12 cellular contexts compared by ENCODE assay signal in genomic region chr9:127540664-127541041, GRCh38.
DNase-seq lines count a peak whose midpoint lies in the region; ATAC-seq and TF ChIP-seq lines count a peak whose summit lies in the region.
"Had no signal": no experiment of that assay in that cellular context is flagged by ENCODE, and none has a peak within 500 bp of the region (broad histone marks: within the 10 kb centered on the region; RNA-seq: fewer than 3 reads in every experiment).

No MANE protein-coding gene starts in this region.

- TF ChIP-seq CTCF in SK-N-SH (IDR thresholded peaks at IDR 0.05) (peak; percentile 18; the same call in 1 of the 2 replicates), body of pancreas (IDR thresholded peaks at IDR 0.05) (no peak), kidney epithelial cell (IDR thresholded peaks at IDR 0.05; ENCODE audit: insufficient read depth, low read length, poor library complexity, severe bottlenecking) (peak; percentile 11), tibial artery (IDR thresholded peaks at IDR 0.05) (no peak)

- no peak overlapping the region for H3K4me3 ChIP-seq in SK-N-SH (ENCODE audit: low read depth in 2 of 2, low read length in 1 of 2)
- no peak overlapping the region for H3K4me3 ChIP-seq in body of pancreas
- no peak overlapping the region for H3K4me3 ChIP-seq in kidney epithelial cell (ENCODE audit: low read depth, low read length)
- no peak overlapping the region for H3K4me3 ChIP-seq in tibial artery

- H3F3A ChIP-seq in SK-N-SH (replicated peaks; ENCODE audit: insufficient read depth) = peaks cover 35% of the 10 kb centered on the region

- H3K4me1 ChIP-seq in SK-N-SH (ENCODE audit: control insufficient read depth in 1 of 2, insufficient read depth in 2 of 2, low read depth in 1 of 2, low read length in 1 of 2) (peaks cover 19 to 35% of the 10 kb centered on the region in 2 experiments; a peak in 3 of 4 replicates), body of pancreas (peaks cover 97% of the 10 kb centered on the region), tibial artery (peaks cover 29 to 100% (median 90%) of the 10 kb centered on the region in 4 donors)

- no peak for TF ChIP-seq EP300 in SK-N-SH (IDR thresholded peaks at IDR 0.05; ENCODE audit: borderline replicate concordance in 1 of 2, low read depth in 1 of 2, low read length in 1 of 2)

- H3K9ac ChIP-seq in SK-N-SH = no peak overlapping the region

- 100% methylated on average over 1 of the region's 13 CpGs for WGBS in SK-N-SH (ENCODE audit: low lambda C conversion rate)
- 14 to 26% methylated on average over 3 to 13 of the region's 13 CpGs for whole genome bisulfite sequencing in body of pancreas, 2 donors

- CTCF ChIA-PET in SK-N-SH (lab: Yijun Ruan, JAX) = interaction anchor here (1.2 to 2.0 kb wide), 3 partner anchors 10 to 37 kb away, joined by 3 to 7 read pairs (median 5); no protein-coding TSS in a partner anchor

- no peak for TF ChIP-seq POLR2A in body of pancreas (IDR thresholded peaks at IDR 0.05)

- no peaks in the 10 kb centered on the region for H3K27me3 ChIP-seq in SK-N-SH (ENCODE audit: insufficient read depth)
- no peaks in the 10 kb centered on the region for H3K27me3 ChIP-seq in body of pancreas
- H3K27me3 ChIP-seq in kidney epithelial cell (ENCODE audit: control insufficient read depth, insufficient read depth, low read length) = no peaks in the 10 kb centered on the region
- H3K27me3 ChIP-seq in tibial artery = no peaks in the 10 kb centered on the region

- ATAC-seq in SK-N-SH treated with all-trans-retinoic acid at 6 μM for 48 hours = no peak
- ATAC-seq in body of pancreas = no peak
- no peak for ATAC-seq in HG03045 (IDR thresholded peaks at IDR 0.05; ENCODE audit: unreplicated experiment)
- ATAC-seq: T-helper 17 cell had no signal

- POLR2A ChIA-PET in SK-N-SH (lab: Yijun Ruan, JAX) = interaction anchor here (0.8 kb wide), 1 partner anchor 50 kb away, joined by 3 read pairs; no protein-coding TSS in a partner anchor

- peaks cover 98% of the 10 kb centered on the region for H4K20me1 ChIP-seq in SK-N-SH (ENCODE audit: insufficient read depth)

- no peak overlapping the region for H2AFZ ChIP-seq in SK-N-SH (ENCODE audit: low read depth)

- H3K36me3 ChIP-seq in SK-N-SH (replicated peaks in 1 of 2; ENCODE audit: control insufficient read depth in 1 of 2, insufficient read depth in 2 of 2, low read length in 1 of 2) (peaks cover 0 to 3% of the 10 kb centered on the region in 2 experiments), body of pancreas (replicated peaks in 1 of 2; ENCODE audit: insufficient read depth in 1 of 2, low read depth in 2 of 2) (no peaks in the 10 kb centered on the region), kidney epithelial cell (ENCODE audit: control insufficient read depth, insufficient read depth, low read length) (peaks cover 4% of the 10 kb centered on the region), tibial artery (no peaks in the 10 kb centered on the region)

- H3K79me2 ChIP-seq in SK-N-SH (ENCODE audit: insufficient read depth) = peaks cover 100% of the 10 kb centered on the region

- intact Hi-C loops in body of pancreas (cut with DNase I) = no loop called here
- intact Hi-C loops in tibial artery (cut with DNase I; ENCODE audit: low total_unique reads) = loop anchor here (5.0 kb wide), 1 partner anchor 37 kb away; no protein-coding TSS in a partner anchor

- H3K9me3 ChIP-seq in SK-N-SH (no peaks in the 10 kb centered on the region), body of pancreas (no peaks in the 10 kb centered on the region), tibial artery (no peaks in the 10 kb centered on the region)

- no peaks in the 10 kb centered on the region for H3K9me2 ChIP-seq in SK-N-SH

- peak overlapping the region; percentile 65; the same call in 1 of the 2 replicates for H3K4me2 ChIP-seq in SK-N-SH

- DNase-seq in SK-N-SH = no peak
- peak in 3 of 4 donors; percentile 62 to 74 (median 73) for DNase-seq in body of pancreas
- DNase-seq in kidney epithelial cell (ENCODE audit: low read depth) = no peak
- no peak for DNase-seq in tibial artery
- no peak for DNase-seq in NCI-H187 (lab: John Stamatoyannopoulos, UW)
- no peak for DNase-seq in cerebellar nuclear complex (lab: John Stamatoyannopoulos, UW)
- DNase-seq: central memory CD4-positive, alpha-beta T cell; NCI-H2171; T-helper 17 cell had no signal

- H3K27ac ChIP-seq in SK-N-SH (ENCODE audit: low read depth in 2 of 2, low read length in 1 of 2) = peak overlapping the region in 1 of 2 experiments; percentile 91; a peak in 1 of 4 replicates
- peak overlapping the region; percentile 59 to 95 (median 92) for H3K27ac ChIP-seq in body of pancreas
- H3K27ac ChIP-seq in tibial artery = peak overlapping the region; percentile 76 to 77
- H3K27ac ChIP-seq: 22Rv1 had no signal

- TF ChIP-seq RAD21 in SK-N-SH (IDR thresholded peaks at IDR 0.05; ENCODE audit: low read length) = no peak

TF ChIP-seq in SK-N-SH, 30 proteins besides CTCF, POLR2A, EP300 and RAD21:
- TF ChIP-seq, protein P1, sequence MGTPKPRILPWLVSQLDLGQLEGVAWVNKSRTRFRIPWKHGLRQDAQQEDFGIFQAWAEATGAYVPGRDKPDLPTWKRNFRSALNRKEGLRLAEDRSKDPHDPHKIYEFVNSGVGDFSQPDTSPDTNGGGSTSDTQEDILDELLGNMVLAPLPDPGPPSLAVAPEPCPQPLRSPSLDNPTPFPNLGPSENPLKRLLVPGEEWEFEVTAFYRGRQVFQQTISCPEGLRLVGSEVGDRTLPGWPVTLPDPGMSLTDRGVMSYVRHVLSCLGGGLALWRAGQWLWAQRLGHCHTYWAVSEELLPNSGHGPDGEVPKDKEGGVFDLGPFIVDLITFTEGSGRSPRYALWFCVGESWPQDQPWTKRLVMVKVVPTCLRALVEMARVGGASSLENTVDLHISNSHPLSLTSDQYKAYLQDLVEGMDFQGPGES (IDR thresholded peaks at IDR 0.05; ENCODE audit: low read depth, low read length) = no peak
- no peak for TF ChIP-seq TAF1 (IDR thresholded peaks at IDR 0.05; ENCODE audit: borderline replicate concordance, low read depth, low read length)
- TF ChIP-seq, protein P2, sequence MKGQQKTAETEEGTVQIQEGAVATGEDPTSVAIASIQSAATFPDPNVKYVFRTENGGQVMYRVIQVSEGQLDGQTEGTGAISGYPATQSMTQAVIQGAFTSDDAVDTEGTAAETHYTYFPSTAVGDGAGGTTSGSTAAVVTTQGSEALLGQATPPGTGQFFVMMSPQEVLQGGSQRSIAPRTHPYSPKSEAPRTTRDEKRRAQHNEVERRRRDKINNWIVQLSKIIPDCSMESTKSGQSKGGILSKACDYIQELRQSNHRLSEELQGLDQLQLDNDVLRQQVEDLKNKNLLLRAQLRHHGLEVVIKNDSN (IDR thresholded peaks at IDR 0.05; ENCODE audit: borderline replicate concordance, low read depth) = no peak
- TF ChIP-seq CHD2 (IDR thresholded peaks at IDR 0.05; ENCODE audit: low read length, partially characterized antibody) = no peak
- TF ChIP-seq TCF12 (IDR thresholded peaks at IDR 0.05) = no peak
- no peak for TF ChIP-seq YY1 (IDR thresholded peaks at IDR 0.05; ENCODE audit: low read depth)
- no peak for TF ChIP-seq MAX (IDR thresholded peaks at IDR 0.05; ENCODE audit: low read depth)
- TF ChIP-seq FOXM1 (IDR thresholded peaks at IDR 0.05; ENCODE audit: low read depth) = no peak
- TF ChIP-seq NFIC (IDR thresholded peaks at IDR 0.05; ENCODE audit: borderline replicate concordance) = no peak

TF ChIP-seq in SK-N-SH treated with all-trans-retinoic acid at 6 μM for 48 hours, 23 proteins besides CTCF, POLR2A, EP300 and RAD21:
- no peak for TF ChIP-seq PPARA (CRISPR knock-in tag; IDR thresholded peaks at IDR 0.05; ENCODE audit: borderline replicate concordance)
- TF ChIP-seq ESRRG (CRISPR knock-in tag; IDR thresholded peaks at IDR 0.05) = no peak
- TF ChIP-seq ISL1 (CRISPR knock-in tag; IDR thresholded peaks at IDR 0.05) = no peak
- TF ChIP-seq, protein P3, sequence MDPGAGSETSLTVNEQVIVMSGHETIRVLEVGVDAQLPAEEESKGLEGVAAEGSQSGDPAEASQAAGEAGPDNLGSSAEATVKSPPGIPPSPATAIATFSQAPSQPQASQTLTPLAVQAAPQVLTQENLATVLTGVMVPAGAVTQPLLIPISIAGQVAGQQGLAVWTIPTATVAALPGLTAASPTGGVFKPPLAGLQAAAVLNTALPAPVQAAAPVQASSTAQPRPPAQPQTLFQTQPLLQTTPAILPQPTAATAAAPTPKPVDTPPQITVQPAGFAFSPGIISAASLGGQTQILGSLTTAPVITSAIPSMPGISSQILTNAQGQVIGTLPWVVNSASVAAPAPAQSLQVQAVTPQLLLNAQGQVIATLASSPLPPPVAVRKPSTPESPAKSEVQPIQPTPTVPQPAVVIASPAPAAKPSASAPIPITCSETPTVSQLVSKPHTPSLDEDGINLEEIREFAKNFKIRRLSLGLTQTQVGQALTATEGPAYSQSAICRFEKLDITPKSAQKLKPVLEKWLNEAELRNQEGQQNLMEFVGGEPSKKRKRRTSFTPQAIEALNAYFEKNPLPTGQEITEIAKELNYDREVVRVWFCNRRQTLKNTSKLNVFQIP (CRISPR knock-in tag; IDR thresholded peaks at IDR 0.05; ENCODE audit: borderline replicate concordance, low read depth) = no peak
- TF ChIP-seq ZC3H10 (CRISPR knock-in tag; IDR thresholded peaks at IDR 0.05) = no peak
- TF ChIP-seq GLIS3 (CRISPR knock-in tag; IDR thresholded peaks at IDR 0.05) = no peak
- TF ChIP-seq OSR1 (CRISPR knock-in tag; IDR thresholded peaks at IDR 0.05) = no peak
- no peak for TF ChIP-seq SNAI2 (CRISPR knock-in tag; IDR thresholded peaks at IDR 0.05)

Comparison
In these comparisons a context has a peak if more than half of its experiments do, and no peak if none do; other contexts are left out.
1. DNase-seq: peak in body of pancreas (3 of 4); none in SK-N-SH (single experiment), kidney epithelial cell (single experiment), tibial artery (0 of 2), NCI-H187 (0 of 2) and cerebellar nuclear complex (0 of 2).
2. CTCF ChIP-seq: peak in SK-N-SH (single experiment) and kidney epithelial cell (single experiment); none in body of pancreas (0 of 7) and tibial artery (0 of 2).